Comparison of ENCODE assay signal across 14 cellular contexts in genomic region chr10:77609781-77610272, GRCh38. TPM values are rescaled to one million over a fixed set of nuclear protein-coding genes. Genes with fewer than 3 reads are reported as not detected.
DNase-seq lines count a peak whose midpoint lies in the region; ATAC-seq, FAIRE-seq and TF ChIP-seq lines count a peak whose summit lies in the region.
"Had no signal": no experiment of that assay in that cellular context is flagged by ENCODE, and none has a peak within 500 bp of the region (broad histone marks: within the 10 kb centered on the region; RNA-seq: fewer than 3 reads in every experiment).

No MANE protein-coding gene starts in this region.

- H2AFZ ChIP-seq in GM23338, result no peak overlapping the region
- H2AFZ ChIP-seq in astrocyte (ENCODE audit: low read depth, low read length), result no peak overlapping the region

- 0 out of 2 replicates have a peak, but pooled peaks cover 3% of the 10 kb centered on the region for H3K79me2 ChIP-seq in GM23338 (replicated peaks; ENCODE audit: insufficient read depth)
- H3K79me2 ChIP-seq in astrocyte (ENCODE audit: insufficient read depth, low read length), result peaks cover 63% of the 10 kb centered on the region

- H3K27ac ChIP-seq in AG04450 (ENCODE audit: low read depth, low read length) (peak overlapping the region; percentile 75), GM23338 (ENCODE audit: low read depth) (no peak overlapping the region), astrocyte (ENCODE audit: low read depth, low read length) (no peak overlapping the region)

- no peaks in the 10 kb centered on the region for H3K36me3 Mint-ChIP-seq in GM23338 (ENCODE audit: low read depth)
- peaks cover 6% of the 10 kb centered on the region for H3K36me3 Mint-ChIP-seq in astrocyte (ENCODE audit: low read depth, unreplicated experiment)
- H3K36me3 Mint-ChIP-seq: immature natural killer cell, T-cell had no signal

- H3K27ac Mint-ChIP-seq in GM23338 (peak overlapping the region; percentile 47; the same call in 1 of the 2 replicates), astrocyte (ENCODE audit: unreplicated experiment) (peak overlapping the region; percentile 68)
- H3K27ac Mint-ChIP-seq: activated CD4-positive, alpha-beta T cell treated with anti-CD3 and anti-CD28 coated beads for 36 hours; immature natural killer cell; T-cell had no signal

- no peak overlapping the region for H3K4me3 Mint-ChIP-seq in GM23338
- H3K4me3 Mint-ChIP-seq in astrocyte (ENCODE audit: unreplicated experiment), result no peak overlapping the region
- H3K4me3 Mint-ChIP-seq: activated CD4-positive, alpha-beta T cell treated with anti-CD3 and anti-CD28 coated beads for 36 hours; immature natural killer cell; T-cell had no signal

- H3K4me1 ChIP-seq in GM23338 (ENCODE audit: insufficient read depth), result no peaks in the 10 kb centered on the region
- H3K4me1 ChIP-seq in astrocyte (ENCODE audit: insufficient read depth, low read length), result peaks cover 10% of the 10 kb centered on the region

- H3F3A ChIP-seq in GM23338 (replicated peaks; ENCODE audit: low read depth), result no peaks in the 10 kb centered on the region

- H3K4me3 ChIP-seq in AG04450 (ENCODE audit: low read depth, low read length) (no peak overlapping the region), GM23338 (no peak overlapping the region), astrocyte (ENCODE audit: insufficient read depth, low read depth, low read length) (no peak overlapping the region)
- H3K4me3 ChIP-seq: esophagus squamous epithelium had no signal

- CTCF ChIA-PET in AG04450 (lab: Charles Lee), result no interaction called here

- ATAC-seq in GM23338, result no peak
- no peak for ATAC-seq in HG02973 (IDR thresholded peaks at IDR 0.05; ENCODE audit: unreplicated experiment)
- ATAC-seq: activated CD4-positive, alpha-beta T cell treated with anti-CD3 and anti-CD28 coated beads for 36 hours; T-cell had no signal

- H3K4me1 Mint-ChIP-seq in GM23338 (peaks cover 6% of the 10 kb centered on the region), astrocyte (ENCODE audit: low read depth, unreplicated experiment) (peaks cover 33% of the 10 kb centered on the region)
- H3K4me1 Mint-ChIP-seq: activated CD4-positive, alpha-beta T cell treated with anti-CD3 and anti-CD28 coated beads for 36 hours; immature natural killer cell; T-cell had no signal

- peaks cover 7% of the 10 kb centered on the region; the same call in 1 of the 2 replicates for H3K9me2 ChIP-seq in GM23338 (ENCODE audit: insufficient read depth)

- H3K9me3 ChIP-seq in AG04450 (ENCODE audit: control insufficient read depth, insufficient read depth, low read length), result no peaks in the 10 kb centered on the region
- H3K9me3 ChIP-seq in astrocyte (ENCODE audit: insufficient read depth, low read depth, low read length), result no peaks in the 10 kb centered on the region
- H3K9me3 ChIP-seq: esophagus squamous epithelium had no signal

- no peaks in the 10 kb centered on the region for H3K27me3 ChIP-seq in AG04450 (ENCODE audit: control insufficient read depth, insufficient read depth, low read length)
- no peaks in the 10 kb centered on the region for H3K27me3 ChIP-seq in GM23338 (ENCODE audit: insufficient read depth)
- H3K27me3 ChIP-seq in astrocyte (ENCODE audit: insufficient read depth, low read length), result no peaks in the 10 kb centered on the region
- H3K27me3 ChIP-seq: esophagus squamous epithelium had no signal

- H3K9me3 Mint-ChIP-seq in GM23338 (no peaks in the 10 kb centered on the region), astrocyte (ENCODE audit: unreplicated experiment) (no peaks in the 10 kb centered on the region)
- H3K9me3 Mint-ChIP-seq: immature natural killer cell, T-cell had no signal

- POLR2A ChIA-PET in AG04450 (lab: Yijun Ruan, JAX), result no interaction called here

- no peak overlapping the region for H3K9ac ChIP-seq in astrocyte (ENCODE audit: low read length)

- H3K27me3 Mint-ChIP-seq in GM23338 (ENCODE audit: insufficient read depth, low read depth, poor library complexity), result peaks cover 3% of the 10 kb centered on the region
- H3K27me3 Mint-ChIP-seq in astrocyte (ENCODE audit: low read depth, unreplicated experiment), result peaks cover 3% of the 10 kb centered on the region

- no peak overlapping the region for H3K4me2 ChIP-seq in GM23338
- H3K4me2 ChIP-seq in astrocyte (ENCODE audit: low read length), result no peak overlapping the region

- DNase-seq in AG04450 (ENCODE audit: low read depth, low spot score), result no peak
- no peak for DNase-seq in GM23338 (ENCODE audit: low spot score)
- DNase-seq in astrocyte (ENCODE audit: low read depth), result no peak
- DNase-seq in midbrain (lab: John Stamatoyannopoulos, UW), result peak; percentile 21
- no peak for DNase-seq in stimulated activated CD4-positive, alpha-beta T cell treated with anti-CD3 and anti-CD28 coated beads, Interleukin-1b, Interleukin-23, amount 100 ng/mL, for 48 hours
- DNase-seq in DMS79 (lab: John Stamatoyannopoulos, UW), result no peak
- no peak for DNase-seq in central memory CD4-positive, alpha-beta T cell
- DNase-seq: activated CD4-positive, alpha-beta T cell treated with anti-CD3 and anti-CD28 coated beads for 36 hours; esophagus squamous epithelium; immature natural killer cell; NCI-H1417 treated with DMSO at 0.1 percent for 48 hours; stimulated activated CD8-positive, alpha-beta memory T cell treated with anti-CD3 and anti-CD28 coated beads, Interleukin-4, amount 100 ng/mL, for 48 hours; T-cell had no signal

- H4K20me1 ChIP-seq in GM23338 (replicated peaks; ENCODE audit: insufficient read depth) (no peaks in the 10 kb centered on the region; the same call in 1 of the 2 replicates), astrocyte (ENCODE audit: insufficient read depth, low read length) (peaks cover 47% of the 10 kb centered on the region)

- TF ChIP-seq CTCF in AG04450 (IDR thresholded peaks at IDR 0.05; ENCODE audit: low read depth, low read length), result no peak
- no peak for TF ChIP-seq CTCF in GM23338 (conservative IDR thresholded peaks at IDR 0.05; ENCODE audit: low read depth in 2 of 2)
- no peak for TF ChIP-seq CTCF in astrocyte (IDR thresholded peaks at IDR 0.05; ENCODE audit: insufficient read depth, low read depth, low read length)

- no peak for FAIRE-seq in astrocyte (lab: Jason Lieb, UNC)

- H3K36me3 ChIP-seq in GM23338 (ENCODE audit: insufficient read depth) (no peaks in the 10 kb centered on the region), astrocyte (ENCODE audit: insufficient read depth, low read length) (no peaks in the 10 kb centered on the region)
- H3K36me3 ChIP-seq: esophagus squamous epithelium had no signal

TF ChIP-seq in GM23338, 12 proteins besides CTCF, POLR2A, EP300 and RAD21 (continues in another document):
- TF ChIP-seq ZNF331 (CRISPR knock-in tag; IDR thresholded peaks at IDR 0.05; ENCODE audit: low read depth) (no peak), NANOG (IDR thresholded peaks at IDR 0.05; ENCODE audit: borderline replicate concordance) (no peak), REST (IDR thresholded peaks at IDR 0.05; ENCODE audit: unreplicated experiment) (no peak), CREB1 (CRISPR knock-in tag; IDR thresholded peaks at IDR 0.05; ENCODE audit: low read depth) (no peak)

RNA-seq across cellular contexts. Expression of gene KCNMA1, which starts 27.8 kb away (rescaled TPM):
- polyA plus RNA-seq in AG04450 (2011; rRNA removed) (58.8 and 60.0 TPM in 2 replicates), GM23338 (2016; fragmentation: Nextera tagmentation; extraction: Ambion mirVana) (8.7 and 9.0 TPM in 2 replicates)
- 120 and 127 TPM in 2 replicates for polyA minus RNA-seq in AG04450 (2011; rRNA and poly(A)+ RNA removed)
- 8.2 and 8.9 TPM in 2 replicates for total RNA-seq in GM23338 (2014; rRNA removed; shearing (Covaris generic))
- 43.3 and 45.8 TPM in 2 replicates for total RNA-seq in astrocyte
- polyA plus RNA-seq: immature natural killer cell had no signal
